Comparison of ENCODE assay signal across 20 cellular contexts in the genomic region with DNA sequence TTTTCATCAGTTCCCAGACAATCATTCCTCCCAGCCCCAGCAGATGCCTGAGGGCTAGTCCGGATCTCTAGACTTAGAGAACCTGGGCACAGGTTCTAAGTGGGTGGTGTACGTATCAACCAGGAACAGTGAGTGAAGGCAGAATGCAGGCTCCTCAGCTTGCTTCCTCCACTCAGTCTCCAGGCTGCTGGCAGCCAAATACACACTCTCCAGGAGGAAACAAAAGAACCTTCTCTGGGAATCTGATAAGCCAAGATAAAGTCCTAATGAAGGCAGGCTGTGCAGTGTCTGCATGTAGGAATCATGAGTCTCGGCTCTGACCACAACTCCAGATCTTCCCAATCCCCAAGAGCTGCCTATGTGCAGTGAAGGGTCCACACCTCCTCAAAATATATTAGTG.
DNase-seq lines count a peak whose midpoint lies in the region; ATAC-seq and TF ChIP-seq lines count a peak whose summit lies in the region.
"Had no signal": no experiment of that assay in that cellular context is flagged by ENCODE, and none has a peak within 500 bp of the region (broad histone marks: within the 10 kb centered on the region; RNA-seq: fewer than 3 reads in every experiment).

No MANE protein-coding gene starts in this region.

- H3K27ac ChIP-seq in osteoblast (ENCODE audit: low read depth, low read length) (no peak overlapping the region), mammary epithelial cell (ENCODE audit: insufficient read depth, low read depth, low read length) (no peak overlapping the region)
- H3K27ac ChIP-seq: 22Rv1, BLaER1, C4-2B had no signal

- H3K9me3 ChIP-seq in osteoblast (ENCODE audit: low read depth, low read length) (no peaks in the 10 kb centered on the region), mammary epithelial cell (replicated peaks; ENCODE audit: insufficient read depth, low read length) (no peaks in the 10 kb centered on the region)
- H3K9me3 ChIP-seq: BLaER1, HAP-1 had no signal

- H3K27me3 ChIP-seq in osteoblast (ENCODE audit: insufficient read depth, low read length), result peaks cover 11% of the 10 kb centered on the region
- no peaks in the 10 kb centered on the region for H3K27me3 ChIP-seq in mammary epithelial cell (ENCODE audit: insufficient read depth, low read length)
- H3K27me3 ChIP-seq: BLaER1 had no signal

- H3K9ac ChIP-seq in mammary epithelial cell (ENCODE audit: insufficient read depth, low read length), result no peak overlapping the region
- H3K9ac ChIP-seq: BLaER1 had no signal

- CTCF ChIA-PET in mammary epithelial cell (lab: Charles Lee; ENCODE audit: low non-redundant PET), result no interaction called here

- H3K79me2 ChIP-seq in osteoblast (ENCODE audit: insufficient read depth, low read length) (no peaks in the 10 kb centered on the region), mammary epithelial cell (ENCODE audit: insufficient read depth, low read length) (no peaks in the 10 kb centered on the region)

- no peaks in the 10 kb centered on the region for H3K4me1 ChIP-seq in osteoblast (ENCODE audit: insufficient read depth, low read length)
- peaks cover 20% of the 10 kb centered on the region for H3K4me1 ChIP-seq in mammary epithelial cell (ENCODE audit: insufficient read depth, low read length)
- H3K4me1 ChIP-seq: BLaER1 had no signal

- BruUV-seq in mammary epithelial cell (replicated peaks; lab: Mats Ljungman, UMichigan), result no TSS peak

- intact Hi-C loops in mammary epithelial cell (cut with micrococcal nuclease), result no loop called here

- TF ChIP-seq CTCF in osteoblast (IDR thresholded peaks at IDR 0.05; ENCODE audit: extremely low read depth, low read depth, low read length), result no peak
- TF ChIP-seq CTCF in mammary epithelial cell (conservative IDR thresholded peaks at IDR 0.05 in 1 of 2, IDR thresholded peaks at IDR 0.05 in 1 of 2; ENCODE audit: extremely low read depth in 1 of 2, insufficient read depth in 1 of 2, low read depth in 1 of 2, low read length in 2 of 2), result no peak

- H4K20me1 ChIP-seq in osteoblast (ENCODE audit: insufficient read depth, low read length) (no peaks in the 10 kb centered on the region), mammary epithelial cell (ENCODE audit: insufficient read depth, low read length) (no peaks in the 10 kb centered on the region)
- H4K20me1 ChIP-seq: BLaER1 had no signal

- H2AFZ ChIP-seq in osteoblast (ENCODE audit: low read length) (no peak overlapping the region), mammary epithelial cell (ENCODE audit: low read depth, low read length) (no peak overlapping the region)

- no peak for ATAC-seq in HG02571 (IDR thresholded peaks at IDR 0.05; ENCODE audit: unreplicated experiment)
- ATAC-seq: CD8-positive, alpha-beta T cell had no signal

- H3K4me3 ChIP-seq in osteoblast (ENCODE audit: insufficient read depth, low read length), result no peak overlapping the region
- no peak overlapping the region for H3K4me3 ChIP-seq in mammary epithelial cell (replicated peaks in 1 of 3; ENCODE audit: insufficient read depth in 1 of 3, low read depth in 2 of 3, low read length in 3 of 3)
- H3K4me3 ChIP-seq: BLaER1, HAP-1 had no signal

- DNase-seq in ELF-1 (ENCODE audit: low read depth, low spot score) (peak; percentile 38), astrocyte of the hippocampus (ENCODE audit: low read depth, low spot score) (peak; percentile 7), iPS-NIHi7 (ENCODE audit: extremely low spot score) (peak; percentile 18), osteoblast (ENCODE audit: insufficient read length, low spot score, missing footprints) (peak; percentile 30), activated T-cell treated with anti-CD3 and anti-CD28 coated beads for 4 hours (no peak), NCI-H2107 (lab: John Stamatoyannopoulos, UW) (no peak), mammary epithelial cell (no peak)
- DNase-seq: CD4-positive, CD25-positive, alpha-beta regulatory T cell; CD8-positive, alpha-beta T cell; DMS 273 treated with DMSO at 0.1 percent for 48 hours; DMS79; EL; GF-D8; GOT3; HFFc6 had no signal

- no peak overlapping the region for H3K4me2 ChIP-seq in osteoblast (ENCODE audit: insufficient read depth, low read length)
- no peak overlapping the region for H3K4me2 ChIP-seq in mammary epithelial cell (ENCODE audit: insufficient read depth, low read depth, low read length)
- H3K4me2 ChIP-seq: BLaER1 had no signal

- WGBS in mammary epithelial cell (ENCODE audit: low coverage, missing lambda C conversion rate), result 57% methylated on average over 3 of the region's 3 CpGs

- dilution Hi-C loops in mammary epithelial cell (cut with HindIII; ENCODE audit: low sequenced_read_pairs), result no loop called here

- in situ Hi-C loops in mammary epithelial cell (cut with MboI; ENCODE audit: low sequenced_read_pairs in 2 of 2), result no loop called here

- H3K36me3 ChIP-seq in osteoblast (ENCODE audit: insufficient read depth, low read length) (no peaks in the 10 kb centered on the region), mammary epithelial cell (ENCODE audit: insufficient read depth, low read length) (no peaks in the 10 kb centered on the region)
- H3K36me3 ChIP-seq: BLaER1, HAP-1 had no signal

Comparison
In these comparisons a context has a peak if more than half of its experiments do, and no peak if none do; other contexts are left out.
1. DNase-seq: peak in ELF-1 (single experiment), astrocyte of the hippocampus (single experiment), iPS-NIHi7 (single experiment) and osteoblast (single experiment); none in activated T-cell treated with anti-CD3 and anti-CD28 coated beads for 4 hours (single experiment), NCI-H2107 (single experiment) and mammary epithelial cell (single experiment).